21 cellular contexts compared by ENCODE assay signal in the genomic region with DNA sequence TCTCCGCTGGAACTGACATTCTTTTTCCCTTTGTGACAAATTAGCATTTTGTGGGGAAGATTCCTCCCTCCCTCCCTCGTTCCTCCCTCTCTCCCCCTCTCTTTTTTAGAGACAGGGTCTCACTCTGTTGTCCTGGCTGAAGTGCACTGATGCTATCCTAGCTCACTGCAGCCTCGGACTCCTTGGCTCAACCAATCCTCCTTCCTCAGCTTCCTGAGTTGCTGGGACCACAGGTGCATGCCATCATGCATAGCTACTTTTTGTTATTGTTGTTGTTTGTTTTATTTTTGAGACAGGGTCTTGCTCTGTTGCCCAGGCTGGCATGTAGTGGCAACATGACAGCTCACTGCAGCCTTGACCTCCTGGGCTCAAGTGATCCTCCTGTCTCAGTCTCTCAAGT. TPM values are rescaled to one million over a fixed set of nuclear protein-coding genes. Genes with fewer than 3 reads are reported as not detected.
A peak's percentile ranks its signal among the peaks of the same experiment; 100 is the strongest.
DNase-seq lines count a peak whose midpoint lies in the region; ATAC-seq, FAIRE-seq and TF ChIP-seq lines count a peak whose summit lies in the region.
"Had no signal": no experiment of that assay in that cellular context is flagged by ENCODE, and none has a peak within 500 bp of the region (broad histone marks: within the 10 kb centered on the region; RNA-seq: fewer than 3 reads in every experiment).

No MANE protein-coding gene starts in this region.

- no peak overlapping the region for H3K4me2 ChIP-seq in H1 (ENCODE audit: insufficient read depth in 1 of 2, low read depth in 2 of 2, low read length in 2 of 2)
- H3K4me2 ChIP-seq: BLaER1 treated with 17β-estradiol and CSF1 and Interleukin-3, amounts not matched to agents 10 nM and 100 nM had no signal

- H3K4me3 Mint-ChIP-seq in stimulated activated naive CD8-positive, alpha-beta T cell treated with anti-CD3 and anti-CD28 coated beads, Interleukin-15, Interleukin-2, amounts not matched to agents 100 ng/mL and 50 ng/mL, for 24 hours, result no peak overlapping the region
- no peak overlapping the region for H3K4me3 Mint-ChIP-seq in WTC11
- H3K4me3 Mint-ChIP-seq: B cell; CD4-positive, CD25-positive, alpha-beta regulatory T cell; CD8-positive, alpha-beta memory T cell; IgD-negative memory B cell had no signal

- H3K27ac ChIP-seq in H1 (ENCODE audit: low read depth, low read length) (no peak overlapping the region), gastrocnemius medialis (no peak overlapping the region)
- H3K27ac ChIP-seq: BLaER1 treated with 17β-estradiol and CSF1 and Interleukin-3, amounts not matched to agents 10 nM and 100 nM had no signal

- no peak for ATAC-seq in stimulated activated naive CD8-positive, alpha-beta T cell treated with anti-CD3 and anti-CD28 coated beads, Interleukin-15, Interleukin-2, amounts not matched to agents 100 U/mL and 50 U/mL, for 24 hours
- no peak for ATAC-seq in WTC11
- ATAC-seq in gastrocnemius medialis, result no peak
- ATAC-seq: GM12878, HCT116 had no signal

- H3K79me1 ChIP-seq in H1 (ENCODE audit: low read depth, low read length), result no peaks in the 10 kb centered on the region

- no peaks in the 10 kb centered on the region for H3K79me2 ChIP-seq in H1 (ENCODE audit: control insufficient read depth in 1 of 2, insufficient read depth in 2 of 2, low read length in 2 of 2)

- intact Hi-C loops in gastrocnemius medialis (cut with DNase I; ENCODE audit: low total_unique reads), result no loop called here

- TF ChIP-seq RAD21 in H1 (IDR thresholded peaks at IDR 0.05 in 1 of 2, conservative IDR thresholded peaks at IDR 0.05 in 1 of 2; ENCODE audit: low read depth in 2 of 2, low read length in 2 of 2), result no peak

- H3K4me1 ChIP-seq in H1 (replicated peaks in 1 of 4; ENCODE audit: control insufficient read depth in 3 of 4, insufficient read depth in 4 of 4, low read length in 3 of 4), result peaks cover 0 to 5% (median 1%) of the 10 kb centered on the region in 4 experiments; a peak in 1 of 7 replicates
- H3K4me1 ChIP-seq in gastrocnemius medialis, result no peaks in the 10 kb centered on the region

- FAIRE-seq in H1 (lab: Jason Lieb, UNC), result no peak
- FAIRE-seq: GM12878, H54, HTR-8/SVneo had no signal

- H3K23ac ChIP-seq in H1 (ENCODE audit: insufficient read length), result no peak overlapping the region

- 0 out of 2 replicates have a peak overlapping the region, but pooled peaks have one; percentile 48 for H2BK20ac ChIP-seq in H1 (ENCODE audit: low read length)

- TF ChIP-seq CTCF in WTC11 (IDR thresholded peaks at IDR 0.05), result no peak
- TF ChIP-seq CTCF in H1 (IDR thresholded peaks at IDR 0.05; ENCODE audit: control extremely low read depth in 1 of 3, insufficient read depth in 1 of 3, low read depth in 1 of 3, low read length in 3 of 3), result no peak
- no peak for TF ChIP-seq CTCF in gastrocnemius medialis (IDR thresholded peaks at IDR 0.05 in 4 of 5, conservative IDR thresholded peaks at IDR 0.05 in 1 of 5)

- no peak overlapping the region for H2BK5ac ChIP-seq in H1 (ENCODE audit: low read depth, low read length)

- no peak overlapping the region for H3K14ac ChIP-seq in H1 (ENCODE audit: insufficient read length)

- no peaks in the 10 kb centered on the region for H3K9me3 Mint-ChIP-seq in stimulated activated naive CD8-positive, alpha-beta T cell treated with anti-CD3 and anti-CD28 coated beads, Interleukin-15, Interleukin-2, amounts not matched to agents 100 ng/mL and 50 ng/mL, for 24 hours
- no peaks in the 10 kb centered on the region for H3K9me3 Mint-ChIP-seq in WTC11
- H3K9me3 Mint-ChIP-seq: CD8-positive, alpha-beta memory T cell; IgD-negative memory B cell had no signal

- H3K23me2 ChIP-seq in H1 (ENCODE audit: low read depth, low read length), result peaks cover under 1% of the 10 kb centered on the region; the same call in 1 of the 2 replicates

- no peak for TF ChIP-seq EP300 in H1 (IDR thresholded peaks at IDR 0.05; ENCODE audit: borderline replicate concordance in 1 of 2, low read depth in 2 of 2, low read length in 2 of 2)

- TF ChIP-seq POLR2A in H1 (IDR thresholded peaks at IDR 0.05; ENCODE audit: control extremely low read depth in 1 of 2, low read depth in 2 of 2, low read length in 2 of 2) (no peak), gastrocnemius medialis (IDR thresholded peaks at IDR 0.05) (no peak)

- H3K27me3 ChIP-seq in H1 (replicated peaks in 1 of 4; ENCODE audit: control insufficient read depth in 3 of 4, extremely low read depth in 1 of 4, insufficient read depth in 3 of 4, low read length in 3 of 4) (no peaks in the 10 kb centered on the region), gastrocnemius medialis (no peaks in the 10 kb centered on the region)

- no peak overlapping the region for H3K18ac ChIP-seq in H1 (ENCODE audit: extremely low read depth, low read length)

- 93% methylated on average over 3 of the region's 3 CpGs; no CpG with 5 or more reads in 1 of the 2 experiments for WGBS in H1 (ENCODE audit: extremely low coverage in 1 of 2, insufficient coverage in 1 of 2, insufficient read length in 1 of 2, insufficient replicate concordance in 2 of 2, low coverage in 1 of 2, low lambda C conversion rate in 2 of 2, missing lambda C conversion rate in 1 of 2), 2 experiments

- no peaks in the 10 kb centered on the region for H3K9me3 ChIP-seq in H1 (ENCODE audit: insufficient read depth in 2 of 2, low read depth in 1 of 2, low read length in 1 of 2)
- no peaks in the 10 kb centered on the region for H3K9me3 ChIP-seq in gastrocnemius medialis
- H3K9me3 ChIP-seq: BLaER1 treated with 17β-estradiol and CSF1 and Interleukin-3, amounts not matched to agents 10 nM and 100 nM had no signal

- H2BK120ac ChIP-seq in H1 (replicated peaks; ENCODE audit: low read depth, low read length), result no peak overlapping the region

- H3K9ac ChIP-seq in H1 (replicated peaks in 1 of 4; ENCODE audit: extremely low read depth in 1 of 4, low read depth in 3 of 4, low read length in 3 of 4), result no peak overlapping the region
- H3K9ac ChIP-seq: BLaER1 treated with 17β-estradiol and CSF1 and Interleukin-3, amounts not matched to agents 10 nM and 100 nM had no signal

- H2BK15ac ChIP-seq in H1 (ENCODE audit: low read length), result no peak overlapping the region

- no peak overlapping the region for H2AK5ac ChIP-seq in H1 (ENCODE audit: low read depth, low read length)

- no peak for DNase-seq in stimulated activated naive CD8-positive, alpha-beta T cell treated with anti-CD3 and anti-CD28 coated beads, Interleukin-15, Interleukin-2, amounts not matched to agents 100 U/mL and 50 U/mL, for 24 hours
- no peak for DNase-seq in WTC11 (ENCODE audit: low spot score)
- no peak for DNase-seq in H1 (ENCODE audit: low read depth in 1 of 2, low spot score in 2 of 2)
- DNase-seq in gastrocnemius medialis, result no peak
- no peak for DNase-seq in NCI-H2196 treated with DMSO at 0.1 percent for 48 hours (lab: John Stamatoyannopoulos, UW; ENCODE audit: unreplicated experiment)
- no peak for DNase-seq in SHP77 treated with DMSO at 0.1 percent for 48 hours (lab: John Stamatoyannopoulos, UW)
- DNase-seq: CD4-positive, CD25-positive, alpha-beta regulatory T cell; CD8-positive, alpha-beta memory T cell; COR-L47; DMS 273 treated with DMSO at 0.1 percent for 48 hours; DMS53; DND-41; EL had no signal

- H4K91ac ChIP-seq in H1 (replicated peaks; ENCODE audit: insufficient read length, low read length), result no peak overlapping the region

- no peak overlapping the region for H4K8ac ChIP-seq in H1 (ENCODE audit: extremely low read depth, insufficient read depth, low read length)

- H3K4me3 ChIP-seq in H1 (ENCODE audit: extremely low read depth in 1 of 4, insufficient read depth in 2 of 4, low read depth in 3 of 4, low read length in 4 of 4) (no peak overlapping the region), gastrocnemius medialis (no peak overlapping the region)
- H3K4me3 ChIP-seq: BLaER1 treated with 17β-estradiol and CSF1 and Interleukin-3, amounts not matched to agents 10 nM and 100 nM; GM12878 had no signal

- H3K27me3 Mint-ChIP-seq in stimulated activated naive CD8-positive, alpha-beta T cell treated with anti-CD3 and anti-CD28 coated beads, Interleukin-15, Interleukin-2, amounts not matched to agents 100 ng/mL and 50 ng/mL, for 24 hours, result peaks cover 2% of the 10 kb centered on the region
- H3K27me3 Mint-ChIP-seq in WTC11 (ENCODE audit: low read depth), result no peaks in the 10 kb centered on the region; the same call in 1 of the 2 replicates
- H3K27me3 Mint-ChIP-seq: B cell; CD4-positive, CD25-positive, alpha-beta regulatory T cell; IgD-negative memory B cell had no signal

- in situ Hi-C loops in gastrocnemius medialis (cut with MboI; ENCODE audit: low sequenced_read_pairs in 4 of 4), result loop anchor here in 2 of 4 donors (25.0 kb wide), 2 partner anchors 91 to 316 kb away; partner anchors contain the start of genes HES5 (in 1 of the 2) and PANK4 (in 1 of the 2)

- H3K4me1 Mint-ChIP-seq in stimulated activated naive CD8-positive, alpha-beta T cell treated with anti-CD3 and anti-CD28 coated beads, Interleukin-15, Interleukin-2, amounts not matched to agents 100 ng/mL and 50 ng/mL, for 24 hours (ENCODE audit: low read depth), result peaks cover 2% of the 10 kb centered on the region
- peaks cover 7% of the 10 kb centered on the region for H3K4me1 Mint-ChIP-seq in WTC11

- no peak overlapping the region for H3K4ac ChIP-seq in H1 (replicated peaks; ENCODE audit: insufficient read length, low read depth, low read length)

- peak overlapping the region; percentile 23 for H3K27ac Mint-ChIP-seq in stimulated activated naive CD8-positive, alpha-beta T cell treated with anti-CD3 and anti-CD28 coated beads, Interleukin-15, Interleukin-2, amounts not matched to agents 100 ng/mL and 50 ng/mL, for 24 hours
- H3K27ac Mint-ChIP-seq in WTC11, result no peak overlapping the region; the same call in 1 of the 2 replicates
- H3K27ac Mint-ChIP-seq: B cell, IgD-negative memory B cell had no signal

- H3K36me3 Mint-ChIP-seq in stimulated activated naive CD8-positive, alpha-beta T cell treated with anti-CD3 and anti-CD28 coated beads, Interleukin-15, Interleukin-2, amounts not matched to agents 100 ng/mL and 50 ng/mL, for 24 hours (ENCODE audit: low read depth), result no peaks in the 10 kb centered on the region
- no peaks in the 10 kb centered on the region for H3K36me3 Mint-ChIP-seq in WTC11
- H3K36me3 Mint-ChIP-seq: CD4-positive, CD25-positive, alpha-beta regulatory T cell; CD8-positive, alpha-beta memory T cell had no signal

- H2BK12ac ChIP-seq in H1 (ENCODE audit: low read depth, low read length), result no peak overlapping the region

- no peak overlapping the region for H4K5ac ChIP-seq in H1 (ENCODE audit: insufficient read length, low read depth, low read length)

- no peaks in the 10 kb centered on the region for H4K20me1 ChIP-seq in H1 (replicated peaks in 1 of 2; ENCODE audit: control insufficient read depth in 1 of 2, insufficient read depth in 2 of 2, low read length in 2 of 2)
- H4K20me1 ChIP-seq: BLaER1 treated with 17β-estradiol and CSF1 and Interleukin-3, amounts not matched to agents 10 nM and 100 nM had no signal

- CTCF ChIA-PET in WTC11 (lab: Charles Lee) (interaction anchor here (0.7 to 1.4 kb wide), 3 partner anchors 9 to 161 kb away, joined by 3 to 4 read pairs (median 3); no protein-coding TSS in a partner anchor), H1 (lab: Charles Lee; ENCODE audit: partially characterized antibody) (interaction anchor here (1.2 to 1.7 kb wide), 4 partner anchors 9 to 160 kb away, joined by 3 to 7 read pairs (median 4); no protein-coding TSS in a partner anchor)

- H3K36me3 ChIP-seq in H1 (ENCODE audit: control insufficient read depth in 2 of 4, insufficient read depth in 4 of 4, low read length in 3 of 4), result no peaks in the 10 kb centered on the region
- no peaks in the 10 kb centered on the region for H3K36me3 ChIP-seq in gastrocnemius medialis
- H3K36me3 ChIP-seq: BLaER1 treated with 17β-estradiol and CSF1 and Interleukin-3, amounts not matched to agents 10 nM and 100 nM had no signal

- H3K56ac ChIP-seq in H1 (replicated peaks; ENCODE audit: insufficient read length, low read depth, low read length), result no peak overlapping the region

- no peak overlapping the region for H2AFZ ChIP-seq in H1 (ENCODE audit: low read length)

- POLR2A ChIA-PET in WTC11 (lab: Charles Lee), result interaction anchor here (0.7 kb wide), 1 partner anchor 82 kb away, joined by 9 read pairs; no protein-coding TSS in a partner anchor
- POLR2A ChIA-PET in H1 (lab: Charles Lee; ENCODE audit: partially characterized antibody), result interaction anchor here (1.8 to 2.4 kb wide), 2 partner anchors 8 to 10 kb away, joined by 4 to 6 read pairs; no protein-coding TSS in a partner anchor

RNA-seq across cellular contexts. Expression of gene SKI, which starts 6.8 kb away (rescaled TPM):
- 75.5 to 88.6 TPM (median 75.6 TPM) in 3 replicates for total RNA-seq in WTC11 (2021)
- total RNA-seq in H1 (2021; fragmentation: NEBNext Ultra II Directional; extraction: Animal tissue kit (Norgen Biotek cat#: 25700)), result 80.2 and 87.6 TPM in 2 replicates
- polyA plus RNA-seq in H1 (2011; rRNA removed), result 8.3 and 14.5 TPM in 2 replicates
- 8.6 TPM for polyA plus RNA-seq in H1 (2011; cell fraction: cytosol; rRNA removed)
- polyA plus RNA-seq in H1 (2011; cell fraction: nucleus; rRNA removed), result 19.2 TPM
- 24.8 to 35.9 TPM (median 32.3 TPM) in 4 replicates for polyA plus RNA-seq in H1 (2012, experiment 1 of 2)
- 36.5 TPM for polyA plus RNA-seq in H1 (2012, experiment 2 of 2)
- 40.2 TPM for polyA plus RNA-seq in H1 (2013, experiment 1 of 2)
- 39.7 TPM for polyA plus RNA-seq in H1 (2013, experiment 2 of 2)
- polyA minus RNA-seq in H1 (2011; rRNA and poly(A)+ RNA removed), result 6.3 and 7.3 TPM in 2 replicates
- polyA minus RNA-seq in H1 (2011; cell fraction: cytosol; rRNA and poly(A)+ RNA removed), result 30.0 TPM
- polyA minus RNA-seq in H1 (2011; cell fraction: nucleus; rRNA and poly(A)+ RNA removed), result 27.1 TPM
- 10 to 100 TPM in 3 of 4 donors, 1 to 10 TPM in 1; 7.8 to 32.2 (median 22.4) TPM for total RNA-seq in gastrocnemius medialis

RNA-seq across cellular contexts. Expression of gene FAAP20, which starts 26.7 kb away (rescaled TPM):
- total RNA-seq in WTC11 (2021), result 133 to 151 TPM (median 150 TPM) in 3 replicates
- total RNA-seq in H1 (2021; fragmentation: NEBNext Ultra II Directional; extraction: Animal tissue kit (Norgen Biotek cat#: 25700)), result 99.8 and 103 TPM in 2 replicates
- 58.4 and 106 TPM in 2 replicates for polyA plus RNA-seq in H1 (2011; rRNA removed)
- 49.4 TPM for polyA plus RNA-seq in H1 (2011; cell fraction: cytosol; rRNA removed)
- 69.8 TPM for polyA plus RNA-seq in H1 (2011; cell fraction: nucleus; rRNA removed)
- 51.1 to 69.6 TPM (median 60.7 TPM) in 4 replicates for polyA plus RNA-seq in H1 (2012, experiment 1 of 2)
- polyA plus RNA-seq in H1 (2012, experiment 2 of 2), result 65.5 TPM
- polyA plus RNA-seq in H1 (2013, experiment 1 of 2), result 95.7 TPM
- polyA plus RNA-seq in H1 (2013, experiment 2 of 2), result 90.2 TPM
- polyA minus RNA-seq in H1 (2011; rRNA and poly(A)+ RNA removed), result 5.5 and 6.4 TPM in 2 replicates
- polyA minus RNA-seq in H1 (2011; cell fraction: cytosol; rRNA and poly(A)+ RNA removed), result 32.8 TPM
- polyA minus RNA-seq in H1 (2011; cell fraction: nucleus; rRNA and poly(A)+ RNA removed), result 18.1 TPM
- 10 to 100 TPM; 12.1 to 26.2 (median 17.3) TPM for total RNA-seq in gastrocnemius medialis
